In genomic region chrX:65516756-65517155, GRCh38 we compare ENCODE assay signal across 22 cellular contexts. TPM values are rescaled to one million over a fixed set of nuclear protein-coding genes. Genes with fewer than 3 reads are reported as not detected.
DNase-seq lines count a peak whose midpoint lies in the region; ATAC-seq and TF ChIP-seq lines count a peak whose summit lies in the region.
"Had no signal": no experiment of that assay in that cellular context is flagged by ENCODE, and none has a peak within 500 bp of the region (broad histone marks: within the 10 kb centered on the region; RNA-seq: fewer than 3 reads in every experiment).

No MANE protein-coding gene starts in this region.

- ATAC-seq in HG02938 (IDR thresholded peaks at IDR 0.05; ENCODE audit: unreplicated experiment) (no peak), sciatic nerve (no peak), GM18517 (IDR thresholded peaks at IDR 0.05; ENCODE audit: unreplicated experiment) (no peak)
- ATAC-seq: GM12878, HCT116 had no signal

- H3K4me1 Mint-ChIP-seq in glutamatergic neuron (ENCODE audit: low read depth, unreplicated experiment): no peaks in the 10 kb centered on the region

- intact Hi-C loops in dorsolateral prefrontal cortex (cut with DNase I) (no loop called here), posterior cingulate gyrus (cut with DNase I) (no loop called here), sciatic nerve (cut with DNase I) (no loop called here)

- no peak overlapping the region for H3K27ac Mint-ChIP-seq in glutamatergic neuron (ENCODE audit: unreplicated experiment)
- H3K27ac Mint-ChIP-seq: CD4-positive, alpha-beta memory T cell had no signal

- no peaks in the 10 kb centered on the region for H3K36me3 Mint-ChIP-seq in glutamatergic neuron (ENCODE audit: unreplicated experiment)

- peak overlapping the region in 31 of 59 donors; percentile 1 to 80 (median 49) for H3K27ac ChIP-seq in dorsolateral prefrontal cortex

- peaks cover 3% of the 10 kb centered on the region for H3K27me3 Mint-ChIP-seq in glutamatergic neuron (ENCODE audit: unreplicated experiment)
- H3K27me3 Mint-ChIP-seq: CD4-positive, alpha-beta memory T cell had no signal

- H3K27me3 ChIP-seq in dorsolateral prefrontal cortex: peaks cover 0 to 71% (median 9%) of the 10 kb centered on the region in 45 donors

- H3K9me3 Mint-ChIP-seq in glutamatergic neuron (ENCODE audit: unreplicated experiment): no peaks in the 10 kb centered on the region
- H3K9me3 Mint-ChIP-seq: CD4-positive, alpha-beta memory T cell had no signal

- H3K4me3 Mint-ChIP-seq in glutamatergic neuron (ENCODE audit: unreplicated experiment): no peak overlapping the region
- H3K4me3 Mint-ChIP-seq: CD4-positive, alpha-beta memory T cell had no signal

- TF ChIP-seq CTCF in dorsolateral prefrontal cortex (IDR thresholded peaks at IDR 0.05 in 54 of 56, conservative IDR thresholded peaks at IDR 0.05 in 2 of 56; ENCODE audit: low read depth in 1 of 56, partially characterized antibody in 56 of 56): no peak
- TF ChIP-seq CTCF in glutamatergic neuron (IDR thresholded peaks at IDR 0.05; ENCODE audit: partially characterized antibody, unreplicated experiment): no peak

- no peak overlapping the region for H3K4me3 ChIP-seq in dorsolateral prefrontal cortex
- H3K4me3 ChIP-seq: GM12878 had no signal

- DNase-seq in COLO829 (ENCODE audit: low spot score) (peak; percentile 19), dorsolateral prefrontal cortex (peak in 6 of 10 donors; percentile 25 to 65 (median 52)), inferior parietal cortex (ENCODE audit: extremely low spot score) (peak; percentile 22), posterior cingulate gyrus (peak in 6 of 10 donors; percentile 12 to 91 (median 37)), sciatic nerve (ENCODE audit: low spot score) (no peak), glutamatergic neuron (no peak)
- DNase-seq: Calu3; CD4-positive, alpha-beta memory T cell; DMS53; EL; GOT3; NCI-H1105 treated with DMSO at 0.1 percent for 48 hours; NCI-H1694 treated with DMSO at 0.1 percent for 48 hours; NCI-H2107; NCI-H2227 treated with DMSO at 0.1 percent for 48 hours; NCI-H524; RPMI8226; SHP77 treated with DMSO at 0.1 percent for 48 hours had no signal

RNA-seq across cellular contexts. Expression of gene LAS1L, which starts 17.8 kb away (rescaled TPM):
- total RNA-seq in dorsolateral prefrontal cortex (10 to 100 TPM; 31.2 to 76.2 (median 51.0) TPM), sciatic nerve (35.0 TPM), glutamatergic neuron (ENCODE audit: unreplicated experiment) (45.1 TPM)

Comparison
In these comparisons a context has a peak if more than half of its experiments do, and no peak if none do; other contexts are left out.
1. DNase-seq: peak in COLO829 (single experiment), dorsolateral prefrontal cortex (6 of 10), inferior parietal cortex (single experiment) and posterior cingulate gyrus (6 of 10); none in sciatic nerve (single experiment) and glutamatergic neuron (single experiment).